26 cellular contexts compared by ENCODE assay signal in genomic region chrX:6071755-6072154, GRCh38.
"Had no signal": no experiment of that assay in that cellular context is flagged by ENCODE, and none has a peak within 500 bp of the region (broad histone marks: within the 10 kb centered on the region; RNA-seq: fewer than 3 reads in every experiment).

No MANE protein-coding gene starts in this region.

- H3K27ac ChIP-seq: neural progenitor cell, pancreas, prostate gland, right lobe of liver, sigmoid colon, suprapubic skin, testis, tibial artery, transverse colon, upper lobe of right lung, uterus had no signal

- H3K9me3 ChIP-seq: pancreas, prostate gland, right lobe of liver, sigmoid colon, suprapubic skin, testis, tibial artery, transverse colon, upper lobe of right lung, uterus had no signal

- H3K27me3 ChIP-seq: neural progenitor cell, right lobe of liver, sigmoid colon, suprapubic skin, testis, tibial artery, transverse colon, upper lobe of right lung, uterus had no signal

- H2AFZ ChIP-seq: neural progenitor cell had no signal

- H3K27me3 Mint-ChIP-seq: naive thymus-derived CD4-positive, alpha-beta T cell; stimulated activated memory B cell treated with anti-CD40 and anti-IgM and Interleukin-4, amounts not matched to agents 10 μg/mL and 1 μg/mL and 100 μg/mL, for 72 hours; stimulated activated naive CD8-positive, alpha-beta T cell treated with anti-CD3 and anti-CD28 coated beads, Interleukin-15, amount 100 ng/mL, for 72 hours; type B pancreatic cell had no signal

- H3K4me3 ChIP-seq: neural progenitor cell, pancreas, prostate gland, right lobe of liver, sigmoid colon, suprapubic skin, testis, tibial artery, transverse colon, upper lobe of right lung, uterus had no signal

- H3K4me1 Mint-ChIP-seq: naive thymus-derived CD4-positive, alpha-beta T cell; natural killer cell; neural progenitor cell; stimulated activated memory B cell treated with anti-CD40 and anti-IgM and Interleukin-4, amounts not matched to agents 10 μg/mL and 1 μg/mL and 100 μg/mL, for 72 hours; stimulated activated naive CD8-positive, alpha-beta T cell treated with anti-CD3 and anti-CD28 coated beads, Interleukin-15, amount 100 ng/mL, for 72 hours had no signal

- H3K9ac ChIP-seq: neural progenitor cell had no signal

- H3K4me1 ChIP-seq: neural progenitor cell, pancreas, prostate gland, right lobe of liver, sigmoid colon, suprapubic skin, testis, tibial artery, transverse colon, upper lobe of right lung, uterus had no signal

- FAIRE-seq: pancreas, small intestine had no signal

- H3K4me2 ChIP-seq: neural progenitor cell had no signal

- H3K4me3 Mint-ChIP-seq: naive thymus-derived CD4-positive, alpha-beta T cell; natural killer cell; nephron; neural progenitor cell; stimulated activated memory B cell treated with anti-CD40 and anti-IgM and Interleukin-4, amounts not matched to agents 10 μg/mL and 1 μg/mL and 100 μg/mL, for 72 hours; stimulated activated naive CD8-positive, alpha-beta T cell treated with anti-CD3 and anti-CD28 coated beads, Interleukin-15, amount 100 ng/mL, for 72 hours; type B pancreatic cell had no signal

- H3K36me3 Mint-ChIP-seq: naive thymus-derived CD4-positive, alpha-beta T cell; natural killer cell; stimulated activated memory B cell treated with anti-CD40 and anti-IgM and Interleukin-4, amounts not matched to agents 10 μg/mL and 1 μg/mL and 100 μg/mL, for 72 hours had no signal

- H3K9me3 Mint-ChIP-seq: nephron; stimulated activated memory B cell treated with anti-CD40 and anti-IgM and Interleukin-4, amounts not matched to agents 10 μg/mL and 1 μg/mL and 100 μg/mL, for 72 hours; stimulated activated naive CD8-positive, alpha-beta T cell treated with anti-CD3 and anti-CD28 coated beads, Interleukin-15, amount 100 ng/mL, for 72 hours had no signal

- ATAC-seq: naive thymus-derived CD4-positive, alpha-beta T cell; natural killer cell; pancreas; right cardiac atrium; right lobe of liver; stimulated activated memory B cell treated with anti-CD40 and anti-IgM and Interleukin-4, amounts not matched to agents 10 μg/mL and 1 μg/mL and 100 μg/mL, for 72 hours; stimulated activated naive CD8-positive, alpha-beta T cell treated with anti-CD3 and anti-CD28 coated beads, Interleukin-15, amount 100 ng/mL, for 72 hours; stimulated activated naive CD8-positive, alpha-beta T cell treated with anti-CD3 and anti-CD28 coated beads, Interleukin-15, Interleukin-2, amounts not matched to agents 100 U/mL and 50 U/mL, for 24 hours; upper lobe of right lung had no signal

- H3K36me3 ChIP-seq: neural progenitor cell, pancreas, prostate gland, right lobe of liver, sigmoid colon, suprapubic skin, tibial artery, transverse colon, upper lobe of right lung, uterus had no signal

- DNase-seq: naive thymus-derived CD4-positive, alpha-beta T cell; natural killer cell; pancreas; right cardiac atrium; right lobe of liver; sigmoid colon; small intestine; stimulated activated CD4-positive, alpha-beta T cell treated with anti-CD3 and anti-CD28 coated beads, Interleukin-15, amount 100 ng/mL, for 24 hours; stimulated activated CD4-positive, alpha-beta T cell treated with anti-CD3 and anti-CD28 coated beads, Interleukin-2, amount 100 ng/mL, for 24 hours; stimulated activated CD4-positive, alpha-beta T cell treated with anti-CD3 and anti-CD28 coated beads, Interleukin-2, amount 100 ng/mL, for 48 hours; stimulated activated CD4-positive, alpha-beta T cell treated with anti-CD3 and anti-CD28 coated beads, Interleukin-4, amount 100 ng/mL, for 4 hours; stimulated activated CD8-positive, alpha-beta memory T cell treated with anti-CD3 and anti-CD28 coated beads, Interleukin-4, amount 100 ng/mL, for 48 hours; stimulated activated naive CD4-positive, alpha-beta T cell; stimulated activated naive CD8-positive, alpha-beta T cell treated with anti-CD3 and anti-CD28 coated beads, Interleukin-15, amount 100 ng/mL, for 72 hours; stimulated activated naive CD8-positive, alpha-beta T cell treated with anti-CD3 and anti-CD28 coated beads, Interleukin-15, Interleukin-2, amounts not matched to agents 100 U/mL and 50 U/mL, for 24 hours; testis; tibial artery; transverse colon; upper lobe of right lung; uterus had no signal
